In the genomic region with DNA sequence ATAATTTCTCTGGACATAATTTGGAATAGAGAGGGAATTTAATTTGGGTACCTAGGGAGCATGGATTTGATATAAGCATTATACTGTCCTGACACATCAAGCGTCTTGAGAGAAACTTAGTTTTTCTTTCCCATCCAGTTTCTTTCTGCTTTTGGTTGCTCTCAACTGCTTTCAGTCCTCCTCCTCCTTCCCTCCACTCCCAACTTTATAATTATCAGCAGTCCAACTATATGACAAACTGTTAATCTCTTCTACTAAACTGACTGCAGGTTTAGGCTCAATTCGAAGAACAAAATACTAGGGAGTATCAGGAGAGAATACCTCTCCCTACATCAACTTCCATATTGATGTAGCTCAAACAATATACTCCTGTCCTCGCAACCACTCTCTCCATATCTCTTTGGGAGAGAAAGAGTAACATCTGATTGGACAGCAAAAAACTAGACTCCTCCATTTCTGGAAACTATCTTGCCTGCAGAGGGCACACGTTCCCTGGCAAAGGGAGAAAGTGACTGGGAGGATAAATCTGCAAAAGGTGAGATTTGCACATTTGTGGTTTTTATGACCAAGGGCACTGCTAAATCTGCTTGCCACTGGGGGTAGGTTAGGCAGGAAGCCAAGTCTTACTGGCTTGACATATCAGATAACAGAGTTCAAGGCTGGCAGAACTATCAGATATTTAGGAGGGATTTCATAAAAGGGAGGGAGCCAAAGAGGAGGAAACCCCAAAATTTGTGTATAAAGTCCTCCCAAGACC, we compare ENCODE assay signal across 1 cellular context.
TF ChIP-seq lines count a peak whose summit lies in the region.

No MANE protein-coding gene starts in this region.

TF ChIP-seq in HEK293, 187 proteins besides CTCF, POLR2A, EP300 and RAD21 (continued from another document and continues in another):
- no peak for TF ChIP-seq HOXD13 (CRISPR knock-in tag; IDR thresholded peaks at IDR 0.05; ENCODE audit: borderline replicate concordance)
- no peak for TF ChIP-seq ZNF530 (tag by site-specific recombination; IDR thresholded peaks at IDR 0.05; ENCODE audit: low read depth)
- TF ChIP-seq ZNF155 (tag by site-specific recombination; IDR thresholded peaks at IDR 0.05): no peak
- TF ChIP-seq ZNF239 (tag by site-specific recombination; IDR thresholded peaks at IDR 0.05): no peak
- TF ChIP-seq, protein P1, sequence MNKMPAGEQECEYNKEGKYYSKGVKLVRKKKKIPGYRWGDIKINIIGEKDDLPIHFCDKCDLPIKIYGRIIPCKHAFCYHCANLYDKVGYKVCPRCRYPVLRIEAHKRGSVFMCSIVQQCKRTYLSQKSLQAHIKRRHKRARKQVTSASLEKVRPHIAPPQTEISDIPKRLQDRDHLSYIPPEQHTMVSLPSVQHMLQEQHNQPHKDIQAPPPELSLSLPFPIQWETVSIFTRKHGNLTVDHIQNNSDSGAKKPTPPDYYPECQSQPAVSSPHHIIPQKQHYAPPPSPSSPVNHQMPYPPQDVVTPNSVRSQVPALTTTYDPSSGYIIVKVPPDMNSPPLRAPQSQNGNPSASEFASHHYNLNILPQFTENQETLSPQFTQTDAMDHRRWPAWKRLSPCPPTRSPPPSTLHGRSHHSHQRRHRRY (tag by site-specific recombination; IDR thresholded peaks at IDR 0.05): no peak
- TF ChIP-seq ZXDB (tag by site-specific recombination; IDR thresholded peaks at IDR 0.05): peak; percentile 53
- no peak for TF ChIP-seq ZNF792 (tag by site-specific recombination; IDR thresholded peaks at IDR 0.05)
- no peak for TF ChIP-seq ZNF10 (tag by site-specific recombination; IDR thresholded peaks at IDR 0.05)
- no peak for TF ChIP-seq ZNF211 (tag by site-specific recombination; IDR thresholded peaks at IDR 0.05; ENCODE audit: low read depth)
- TF ChIP-seq ZNF302 (tag by site-specific recombination; IDR thresholded peaks at IDR 0.05; ENCODE audit: low read depth): no peak
- TF ChIP-seq, protein P2, sequence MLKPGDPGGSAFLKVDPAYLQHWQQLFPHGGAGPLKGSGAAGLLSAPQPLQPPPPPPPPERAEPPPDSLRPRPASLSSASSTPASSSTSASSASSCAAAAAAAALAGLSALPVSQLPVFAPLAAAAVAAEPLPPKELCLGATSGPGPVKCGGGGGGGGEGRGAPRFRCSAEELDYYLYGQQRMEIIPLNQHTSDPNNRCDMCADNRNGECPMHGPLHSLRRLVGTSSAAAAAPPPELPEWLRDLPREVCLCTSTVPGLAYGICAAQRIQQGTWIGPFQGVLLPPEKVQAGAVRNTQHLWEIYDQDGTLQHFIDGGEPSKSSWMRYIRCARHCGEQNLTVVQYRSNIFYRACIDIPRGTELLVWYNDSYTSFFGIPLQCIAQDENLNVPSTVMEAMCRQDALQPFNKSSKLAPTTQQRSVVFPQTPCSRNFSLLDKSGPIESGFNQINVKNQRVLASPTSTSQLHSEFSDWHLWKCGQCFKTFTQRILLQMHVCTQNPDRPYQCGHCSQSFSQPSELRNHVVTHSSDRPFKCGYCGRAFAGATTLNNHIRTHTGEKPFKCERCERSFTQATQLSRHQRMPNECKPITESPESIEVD (tag by site-specific recombination; IDR thresholded peaks at IDR 0.05): peak; percentile 83
- TF ChIP-seq, protein P3, sequence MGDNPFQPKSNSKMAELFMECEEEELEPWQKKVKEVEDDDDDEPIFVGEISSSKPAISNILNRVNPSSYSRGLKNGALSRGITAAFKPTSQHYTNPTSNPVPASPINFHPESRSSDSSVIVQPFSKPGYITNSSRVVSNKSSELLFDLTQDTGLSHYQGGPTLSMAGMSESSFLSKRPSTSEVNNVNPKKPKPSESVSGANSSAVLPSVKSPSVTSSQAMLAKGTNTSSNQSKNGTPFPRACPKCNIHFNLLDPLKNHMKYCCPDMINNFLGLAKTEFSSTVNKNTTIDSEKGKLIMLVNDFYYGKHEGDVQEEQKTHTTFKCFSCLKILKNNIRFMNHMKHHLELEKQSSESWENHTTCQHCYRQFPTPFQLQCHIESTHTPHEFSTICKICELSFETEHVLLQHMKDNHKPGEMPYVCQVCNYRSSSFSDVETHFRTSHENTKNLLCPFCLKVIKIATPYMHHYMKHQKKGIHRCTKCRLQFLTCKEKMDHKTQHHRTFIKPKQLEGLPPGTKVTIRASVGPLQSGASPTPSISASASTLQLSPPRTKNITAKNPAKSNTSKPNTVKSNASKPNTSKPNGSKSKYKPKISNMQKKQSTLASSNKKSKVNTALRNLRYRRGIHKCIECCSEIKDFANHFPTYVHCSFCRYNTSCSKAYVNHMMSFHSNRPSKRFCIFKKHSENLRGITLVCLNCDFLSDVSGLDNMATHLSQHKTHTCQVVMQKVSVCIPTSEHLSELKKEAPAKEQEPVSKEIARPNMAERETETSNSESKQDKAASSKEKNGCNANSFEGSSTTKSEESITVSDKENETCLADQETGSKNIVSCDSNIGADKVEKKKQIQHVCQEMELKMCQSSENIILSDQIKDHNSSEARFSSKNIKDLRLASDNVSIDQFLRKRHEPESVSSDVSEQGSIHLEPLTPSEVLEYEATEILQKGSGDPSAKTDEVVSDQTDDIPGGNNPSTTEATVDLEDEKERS (tag by site-specific recombination; IDR thresholded peaks at IDR 0.05): no peak
- TF ChIP-seq ZNF19 (tag by site-specific recombination; IDR thresholded peaks at IDR 0.05; ENCODE audit: low read depth): no peak
- no peak for TF ChIP-seq ZNF404 (tag by site-specific recombination; IDR thresholded peaks at IDR 0.05)
- no peak for TF ChIP-seq SETDB1 (IDR thresholded peaks at IDR 0.05; ENCODE audit: insufficient read length, low read length)
- TF ChIP-seq ZNF596 (tag by site-specific recombination; IDR thresholded peaks at IDR 0.05): no peak
- TF ChIP-seq ZNF335 (tag by site-specific recombination; conservative IDR thresholded peaks at IDR 0.05): 0 out of 2 replicates have a peak, but pooled peaks have one; percentile 17
- no peak for TF ChIP-seq MYNN (tag by site-specific recombination; IDR thresholded peaks at IDR 0.05; ENCODE audit: borderline replicate concordance)
- no peak for TF ChIP-seq ZNF174 (tag by site-specific recombination; IDR thresholded peaks at IDR 0.05)
- TF ChIP-seq SALL2 (tag by site-specific recombination; IDR thresholded peaks at IDR 0.05; ENCODE audit: borderline replicate concordance): no peak
- no peak for TF ChIP-seq ZNF202 (tag by site-specific recombination; IDR thresholded peaks at IDR 0.05; ENCODE audit: borderline replicate concordance)
- no peak for TF ChIP-seq ZNF132 (tag by site-specific recombination; IDR thresholded peaks at IDR 0.05; ENCODE audit: borderline replicate concordance)
- TF ChIP-seq, protein P4, sequence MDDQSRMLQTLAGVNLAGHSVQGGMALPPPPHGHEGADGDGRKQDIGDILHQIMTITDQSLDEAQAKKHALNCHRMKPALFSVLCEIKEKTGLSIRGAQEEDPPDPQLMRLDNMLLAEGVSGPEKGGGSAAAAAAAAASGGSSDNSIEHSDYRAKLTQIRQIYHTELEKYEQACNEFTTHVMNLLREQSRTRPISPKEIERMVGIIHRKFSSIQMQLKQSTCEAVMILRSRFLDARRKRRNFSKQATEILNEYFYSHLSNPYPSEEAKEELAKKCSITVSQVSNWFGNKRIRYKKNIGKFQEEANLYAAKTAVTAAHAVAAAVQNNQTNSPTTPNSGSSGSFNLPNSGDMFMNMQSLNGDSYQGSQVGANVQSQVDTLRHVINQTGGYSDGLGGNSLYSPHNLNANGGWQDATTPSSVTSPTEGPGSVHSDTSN (CRISPR knock-in tag; IDR thresholded peaks at IDR 0.05): no peak
- TF ChIP-seq KLF1 (tag by site-specific recombination; IDR thresholded peaks at IDR 0.05): no peak
- TF ChIP-seq, protein P5, sequence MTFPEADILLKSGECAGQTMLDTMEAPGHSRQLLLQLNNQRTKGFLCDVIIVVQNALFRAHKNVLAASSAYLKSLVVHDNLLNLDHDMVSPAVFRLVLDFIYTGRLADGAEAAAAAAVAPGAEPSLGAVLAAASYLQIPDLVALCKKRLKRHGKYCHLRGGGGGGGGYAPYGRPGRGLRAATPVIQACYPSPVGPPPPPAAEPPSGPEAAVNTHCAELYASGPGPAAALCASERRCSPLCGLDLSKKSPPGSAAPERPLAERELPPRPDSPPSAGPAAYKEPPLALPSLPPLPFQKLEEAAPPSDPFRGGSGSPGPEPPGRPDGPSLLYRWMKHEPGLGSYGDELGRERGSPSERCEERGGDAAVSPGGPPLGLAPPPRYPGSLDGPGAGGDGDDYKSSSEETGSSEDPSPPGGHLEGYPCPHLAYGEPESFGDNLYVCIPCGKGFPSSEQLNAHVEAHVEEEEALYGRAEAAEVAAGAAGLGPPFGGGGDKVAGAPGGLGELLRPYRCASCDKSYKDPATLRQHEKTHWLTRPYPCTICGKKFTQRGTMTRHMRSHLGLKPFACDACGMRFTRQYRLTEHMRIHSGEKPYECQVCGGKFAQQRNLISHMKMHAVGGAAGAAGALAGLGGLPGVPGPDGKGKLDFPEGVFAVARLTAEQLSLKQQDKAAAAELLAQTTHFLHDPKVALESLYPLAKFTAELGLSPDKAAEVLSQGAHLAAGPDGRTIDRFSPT (tag by site-specific recombination; IDR thresholded peaks at IDR 0.05): no peak
- no peak for TF ChIP-seq ZSCAN16 (tag by site-specific recombination; IDR thresholded peaks at IDR 0.05)
- TF ChIP-seq ZNF433 (tag by site-specific recombination; IDR thresholded peaks at IDR 0.05; ENCODE audit: low read depth): no peak
- TF ChIP-seq, protein P6, sequence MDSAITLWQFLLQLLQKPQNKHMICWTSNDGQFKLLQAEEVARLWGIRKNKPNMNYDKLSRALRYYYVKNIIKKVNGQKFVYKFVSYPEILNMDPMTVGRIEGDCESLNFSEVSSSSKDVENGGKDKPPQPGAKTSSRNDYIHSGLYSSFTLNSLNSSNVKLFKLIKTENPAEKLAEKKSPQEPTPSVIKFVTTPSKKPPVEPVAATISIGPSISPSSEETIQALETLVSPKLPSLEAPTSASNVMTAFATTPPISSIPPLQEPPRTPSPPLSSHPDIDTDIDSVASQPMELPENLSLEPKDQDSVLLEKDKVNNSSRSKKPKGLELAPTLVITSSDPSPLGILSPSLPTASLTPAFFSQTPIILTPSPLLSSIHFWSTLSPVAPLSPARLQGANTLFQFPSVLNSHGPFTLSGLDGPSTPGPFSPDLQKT (IDR thresholded peaks at IDR 0.05; ENCODE audit: borderline replicate concordance, low read depth, low read length): no peak
- TF ChIP-seq, protein P7, sequence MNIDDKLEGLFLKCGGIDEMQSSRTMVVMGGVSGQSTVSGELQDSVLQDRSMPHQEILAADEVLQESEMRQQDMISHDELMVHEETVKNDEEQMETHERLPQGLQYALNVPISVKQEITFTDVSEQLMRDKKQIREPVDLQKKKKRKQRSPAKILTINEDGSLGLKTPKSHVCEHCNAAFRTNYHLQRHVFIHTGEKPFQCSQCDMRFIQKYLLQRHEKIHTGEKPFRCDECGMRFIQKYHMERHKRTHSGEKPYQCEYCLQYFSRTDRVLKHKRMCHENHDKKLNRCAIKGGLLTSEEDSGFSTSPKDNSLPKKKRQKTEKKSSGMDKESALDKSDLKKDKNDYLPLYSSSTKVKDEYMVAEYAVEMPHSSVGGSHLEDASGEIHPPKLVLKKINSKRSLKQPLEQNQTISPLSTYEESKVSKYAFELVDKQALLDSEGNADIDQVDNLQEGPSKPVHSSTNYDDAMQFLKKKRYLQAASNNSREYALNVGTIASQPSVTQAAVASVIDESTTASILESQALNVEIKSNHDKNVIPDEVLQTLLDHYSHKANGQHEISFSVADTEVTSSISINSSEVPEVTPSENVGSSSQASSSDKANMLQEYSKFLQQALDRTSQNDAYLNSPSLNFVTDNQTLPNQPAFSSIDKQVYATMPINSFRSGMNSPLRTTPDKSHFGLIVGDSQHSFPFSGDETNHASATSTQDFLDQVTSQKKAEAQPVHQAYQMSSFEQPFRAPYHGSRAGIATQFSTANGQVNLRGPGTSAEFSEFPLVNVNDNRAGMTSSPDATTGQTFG (tag by site-specific recombination; IDR thresholded peaks at IDR 0.05; ENCODE audit: borderline replicate concordance): no peak
- TF ChIP-seq, protein P8, sequence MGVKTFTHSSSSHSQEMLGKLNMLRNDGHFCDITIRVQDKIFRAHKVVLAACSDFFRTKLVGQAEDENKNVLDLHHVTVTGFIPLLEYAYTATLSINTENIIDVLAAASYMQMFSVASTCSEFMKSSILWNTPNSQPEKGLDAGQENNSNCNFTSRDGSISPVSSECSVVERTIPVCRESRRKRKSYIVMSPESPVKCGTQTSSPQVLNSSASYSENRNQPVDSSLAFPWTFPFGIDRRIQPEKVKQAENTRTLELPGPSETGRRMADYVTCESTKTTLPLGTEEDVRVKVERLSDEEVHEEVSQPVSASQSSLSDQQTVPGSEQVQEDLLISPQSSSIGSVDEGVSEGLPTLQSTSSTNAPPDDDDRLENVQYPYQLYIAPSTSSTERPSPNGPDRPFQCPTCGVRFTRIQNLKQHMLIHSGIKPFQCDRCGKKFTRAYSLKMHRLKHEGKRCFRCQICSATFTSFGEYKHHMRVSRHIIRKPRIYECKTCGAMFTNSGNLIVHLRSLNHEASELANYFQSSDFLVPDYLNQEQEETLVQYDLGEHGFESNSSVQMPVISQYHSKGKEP (tag by site-specific recombination; IDR thresholded peaks at IDR 0.05): peak; percentile 64; the same call in 1 of the 2 replicates
- peak; percentile 65; the same call in 1 of the 2 replicates for TF ChIP-seq SP7 (tag by site-specific recombination; IDR thresholded peaks at IDR 0.05)
- TF ChIP-seq, protein P9, sequence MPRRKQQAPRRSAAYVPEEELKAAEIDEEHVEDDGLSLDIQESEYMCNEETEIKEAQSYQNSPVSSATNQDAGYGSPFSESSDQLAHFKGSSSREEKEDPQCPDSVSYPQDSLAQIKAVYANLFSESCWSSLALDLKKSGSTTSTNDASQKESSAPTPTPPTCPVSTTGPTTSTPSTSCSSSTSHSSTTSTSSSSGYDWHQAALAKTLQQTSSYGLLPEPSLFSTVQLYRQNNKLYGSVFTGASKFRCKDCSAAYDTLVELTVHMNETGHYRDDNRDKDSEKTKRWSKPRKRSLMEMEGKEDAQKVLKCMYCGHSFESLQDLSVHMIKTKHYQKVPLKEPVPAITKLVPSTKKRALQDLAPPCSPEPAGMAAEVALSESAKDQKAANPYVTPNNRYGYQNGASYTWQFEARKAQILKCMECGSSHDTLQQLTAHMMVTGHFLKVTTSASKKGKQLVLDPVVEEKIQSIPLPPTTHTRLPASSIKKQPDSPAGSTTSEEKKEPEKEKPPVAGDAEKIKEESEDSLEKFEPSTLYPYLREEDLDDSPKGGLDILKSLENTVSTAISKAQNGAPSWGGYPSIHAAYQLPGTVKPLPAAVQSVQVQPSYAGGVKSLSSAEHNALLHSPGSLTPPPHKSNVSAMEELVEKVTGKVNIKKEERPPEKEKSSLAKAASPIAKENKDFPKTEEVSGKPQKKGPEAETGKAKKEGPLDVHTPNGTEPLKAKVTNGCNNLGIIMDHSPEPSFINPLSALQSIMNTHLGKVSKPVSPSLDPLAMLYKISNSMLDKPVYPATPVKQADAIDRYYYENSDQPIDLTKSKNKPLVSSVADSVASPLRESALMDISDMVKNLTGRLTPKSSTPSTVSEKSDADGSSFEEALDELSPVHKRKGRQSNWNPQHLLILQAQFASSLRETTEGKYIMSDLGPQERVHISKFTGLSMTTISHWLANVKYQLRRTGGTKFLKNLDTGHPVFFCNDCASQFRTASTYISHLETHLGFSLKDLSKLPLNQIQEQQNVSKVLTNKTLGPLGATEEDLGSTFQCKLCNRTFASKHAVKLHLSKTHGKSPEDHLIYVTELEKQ (tag by site-specific recombination; IDR thresholded peaks at IDR 0.05; ENCODE audit: borderline replicate concordance): no peak
- no peak for TF ChIP-seq OVOL3 (tag by site-specific recombination; IDR thresholded peaks at IDR 0.05)
- TF ChIP-seq ZNF585B (tag by site-specific recombination; IDR thresholded peaks at IDR 0.05): no peak; the same call in 1 of the 2 replicates
- TF ChIP-seq ZNF629 (tag by site-specific recombination; IDR thresholded peaks at IDR 0.05): no peak
- TF ChIP-seq ZNF521 (tag by site-specific recombination; IDR thresholded peaks at IDR 0.05): no peak
- no peak for TF ChIP-seq ZNF548 (tag by site-specific recombination; IDR thresholded peaks at IDR 0.05)
- no peak for TF ChIP-seq ZNF514 (tag by site-specific recombination; IDR thresholded peaks at IDR 0.05)
- no peak for TF ChIP-seq ZNF561 (tag by site-specific recombination; IDR thresholded peaks at IDR 0.05; ENCODE audit: borderline replicate concordance)
- TF ChIP-seq ZNF558 (tag by site-specific recombination; IDR thresholded peaks at IDR 0.05): no peak
- no peak for TF ChIP-seq ZNF121 (tag by site-specific recombination; IDR thresholded peaks at IDR 0.05)
